1 cellular context compared by ENCODE assay signal in the genomic region with DNA sequence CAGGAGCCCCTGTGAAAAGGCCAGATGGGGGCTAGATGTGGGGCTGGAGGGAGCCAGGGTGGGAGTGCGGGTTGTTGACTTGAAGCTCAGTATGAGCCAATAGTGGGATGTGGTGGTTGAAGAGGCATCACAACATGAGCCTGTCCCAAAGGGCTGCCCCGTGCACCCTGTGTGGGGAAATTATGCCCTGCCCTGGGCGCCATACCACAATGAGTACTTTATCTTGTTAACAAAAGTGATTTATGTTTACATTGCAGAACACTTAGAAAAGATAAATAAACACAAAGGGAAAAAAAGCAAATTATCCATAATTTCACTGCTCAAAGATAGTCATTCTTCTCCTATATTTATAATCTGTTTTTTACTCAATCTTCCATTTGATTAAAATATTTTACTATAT.
TF ChIP-seq lines count a peak whose summit lies in the region.

No MANE protein-coding gene starts in this region.

TF ChIP-seq in HEK293, 187 proteins besides CTCF, POLR2A, EP300 and RAD21 (continued from another document):
- TF ChIP-seq, protein P1, sequence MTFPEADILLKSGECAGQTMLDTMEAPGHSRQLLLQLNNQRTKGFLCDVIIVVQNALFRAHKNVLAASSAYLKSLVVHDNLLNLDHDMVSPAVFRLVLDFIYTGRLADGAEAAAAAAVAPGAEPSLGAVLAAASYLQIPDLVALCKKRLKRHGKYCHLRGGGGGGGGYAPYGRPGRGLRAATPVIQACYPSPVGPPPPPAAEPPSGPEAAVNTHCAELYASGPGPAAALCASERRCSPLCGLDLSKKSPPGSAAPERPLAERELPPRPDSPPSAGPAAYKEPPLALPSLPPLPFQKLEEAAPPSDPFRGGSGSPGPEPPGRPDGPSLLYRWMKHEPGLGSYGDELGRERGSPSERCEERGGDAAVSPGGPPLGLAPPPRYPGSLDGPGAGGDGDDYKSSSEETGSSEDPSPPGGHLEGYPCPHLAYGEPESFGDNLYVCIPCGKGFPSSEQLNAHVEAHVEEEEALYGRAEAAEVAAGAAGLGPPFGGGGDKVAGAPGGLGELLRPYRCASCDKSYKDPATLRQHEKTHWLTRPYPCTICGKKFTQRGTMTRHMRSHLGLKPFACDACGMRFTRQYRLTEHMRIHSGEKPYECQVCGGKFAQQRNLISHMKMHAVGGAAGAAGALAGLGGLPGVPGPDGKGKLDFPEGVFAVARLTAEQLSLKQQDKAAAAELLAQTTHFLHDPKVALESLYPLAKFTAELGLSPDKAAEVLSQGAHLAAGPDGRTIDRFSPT (tag by site-specific recombination; IDR thresholded peaks at IDR 0.05): no peak
- TF ChIP-seq, protein P2, sequence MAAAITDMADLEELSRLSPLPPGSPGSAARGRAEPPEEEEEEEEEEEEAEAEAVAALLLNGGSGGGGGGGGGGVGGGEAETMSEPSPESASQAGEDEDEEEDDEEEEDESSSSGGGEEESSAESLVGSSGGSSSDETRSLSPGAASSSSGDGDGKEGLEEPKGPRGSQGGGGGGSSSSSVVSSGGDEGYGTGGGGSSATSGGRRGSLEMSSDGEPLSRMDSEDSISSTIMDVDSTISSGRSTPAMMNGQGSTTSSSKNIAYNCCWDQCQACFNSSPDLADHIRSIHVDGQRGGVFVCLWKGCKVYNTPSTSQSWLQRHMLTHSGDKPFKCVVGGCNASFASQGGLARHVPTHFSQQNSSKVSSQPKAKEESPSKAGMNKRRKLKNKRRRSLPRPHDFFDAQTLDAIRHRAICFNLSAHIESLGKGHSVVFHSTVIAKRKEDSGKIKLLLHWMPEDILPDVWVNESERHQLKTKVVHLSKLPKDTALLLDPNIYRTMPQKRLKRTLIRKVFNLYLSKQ (tag by site-specific recombination; IDR thresholded peaks at IDR 0.05; ENCODE audit: borderline replicate concordance): no peak
- TF ChIP-seq PRDM4 (tag by site-specific recombination; IDR thresholded peaks at IDR 0.05) (no peak), TSHZ1 (tag by site-specific recombination; IDR thresholded peaks at IDR 0.05; ENCODE audit: borderline replicate concordance) (no peak), ZIC2 (tag by site-specific recombination; IDR thresholded peaks at IDR 0.05) (peak; percentile 22; the same call in 1 of the 2 replicates), PRDM10 (tag by site-specific recombination; IDR thresholded peaks at IDR 0.05) (no peak)
TF ChIP-seq in HEK293: peak in this region for 2.
